In the genomic region with DNA sequence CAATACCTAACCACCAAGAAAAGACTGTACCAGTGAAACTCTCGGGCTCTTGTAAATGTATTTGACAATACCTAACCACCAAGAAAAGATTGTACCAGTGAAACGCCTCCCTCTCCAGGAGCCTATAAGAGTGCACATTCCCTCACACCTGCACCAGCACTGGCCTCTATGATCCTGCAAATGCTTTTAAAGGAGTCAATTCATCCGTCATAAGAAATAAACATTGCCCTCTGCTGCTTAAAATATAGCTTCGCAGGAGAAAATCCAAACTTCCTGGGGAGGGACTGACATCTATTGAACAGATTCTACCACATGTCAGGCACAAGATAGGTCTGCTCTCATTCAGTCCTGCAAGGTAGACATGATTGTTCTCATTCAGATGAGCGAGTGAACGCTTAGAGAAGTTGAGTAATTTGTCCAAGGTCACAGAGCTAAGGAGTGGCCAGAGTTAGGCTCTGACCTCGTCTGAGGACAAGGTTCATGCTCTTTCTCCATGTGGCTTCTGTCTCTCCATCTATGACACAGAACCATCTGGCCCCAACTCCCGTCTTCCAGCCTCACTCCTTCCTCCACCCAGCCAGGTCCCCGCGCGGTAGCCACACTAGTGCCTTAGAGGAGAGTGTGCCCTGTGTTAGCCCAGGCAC, we compare ENCODE assay signal across 8 cellular contexts. TPM values are rescaled to one million over a fixed set of nuclear protein-coding genes. Genes with fewer than 3 reads are reported as not detected.
DNase-seq lines count a peak whose midpoint lies in the region; ATAC-seq and TF ChIP-seq lines count a peak whose summit lies in the region.

No MANE protein-coding gene starts in this region.

- H3K4ac ChIP-seq in IMR-90 (ENCODE audit: low read depth, low read length), result peak overlapping the region; percentile 99

- H3K9me3 Mint-ChIP-seq in Caco-2 (ENCODE audit: unreplicated experiment), result no peaks in the 10 kb centered on the region

- in situ Hi-C loops in IMR-90 (cut with MboI; ENCODE audit: low sequenced_read_pairs), result no loop called here

- peaks cover 14% of the 10 kb centered on the region for H3K4me1 ChIP-seq in Caco-2
- H3K4me1 ChIP-seq in IMR-90 (ENCODE audit: control insufficient read depth, insufficient read depth, low read length), result peaks cover 49% of the 10 kb centered on the region

- peak overlapping the region; percentile 75 for H3K56ac ChIP-seq in IMR-90 (ENCODE audit: extremely low read depth, insufficient read depth, low read length)

- H3K4me3 ChIP-seq in Caco-2 (ENCODE audit: low read depth, low read length) (no peak overlapping the region), IMR-90 (ENCODE audit: insufficient read depth, low read depth, low read length) (no peak overlapping the region), neural cell (ENCODE audit: low read length) (no peak overlapping the region)

- peak overlapping the region; percentile 41; the same call in 1 of the 2 replicates for H3K9ac ChIP-seq in IMR-90 (ENCODE audit: low read depth, low read length)
- H3K9ac ChIP-seq in neural cell (ENCODE audit: low read length), result no peak overlapping the region

- H4K20me1 ChIP-seq in IMR-90 (ENCODE audit: insufficient read depth, low read length), result no peaks in the 10 kb centered on the region; the same call in 1 of the 2 replicates
- H4K20me1 ChIP-seq in neural cell (ENCODE audit: insufficient read depth), result no peaks in the 10 kb centered on the region

- TF ChIP-seq CTCF in Caco-2 (IDR thresholded peaks at IDR 0.05; ENCODE audit: insufficient read depth in 1 of 2, low read depth in 1 of 2, low read length in 1 of 2, severe bottlenecking in 1 of 2, unreplicated experiment in 1 of 2) (peak; percentile 43 to 48), IMR-90 (conservative IDR thresholded peaks at IDR 0.05; ENCODE audit: low read depth, low read length) (peak; percentile 71), RWPE1 (conservative IDR thresholded peaks at IDR 0.05; ENCODE audit: low read depth) (peak; percentile 56), neural cell (IDR thresholded peaks at IDR 0.05; ENCODE audit: poor library complexity, severe bottlenecking) (peak; percentile 52)

- ATAC-seq in IMR-90 (ENCODE audit: low read depth) (peak; percentile 10), esophagus mucosa (peak; percentile 53), GM18907 (IDR thresholded peaks at IDR 0.05; ENCODE audit: unreplicated experiment) (no peak), GM18867 (IDR thresholded peaks at IDR 0.05; ENCODE audit: unreplicated experiment) (no peak)

- dilution Hi-C loops in IMR-90 (cut with HindIII; ENCODE audit: low sequenced_read_pairs, unreplicated experiment), result no loop called here

- TF ChIP-seq POLR2A in IMR-90 (IDR thresholded peaks at IDR 0.05; ENCODE audit: low read depth, low read length), result no peak

- CTCF ChIA-PET in Caco-2 (lab: Charles Lee) (interaction anchor here (0.6 to 0.9 kb wide), 4 partner anchors 12 to 916 kb away, joined by 3 to 8 read pairs (median 3); no protein-coding TSS in a partner anchor), IMR-90 (lab: Yijun Ruan, JAX) (interaction anchor here (0.7 to 2.0 kb wide), 6 partner anchors 11 to 221 kb away, joined by 3 to 6 read pairs (median 3); no protein-coding TSS in a partner anchor), RWPE1 (lab: Yijun Ruan, JAX) (interaction anchor here (0.6 to 1.2 kb wide), 9 partner anchors 12 to 371 kb away, joined by 3 to 7 read pairs (median 3); no protein-coding TSS in a partner anchor)

- H3K4me1 Mint-ChIP-seq in Caco-2 (ENCODE audit: low read depth, unreplicated experiment), result peaks cover 10% of the 10 kb centered on the region

- no peak overlapping the region for H3K4me3 Mint-ChIP-seq in Caco-2 (ENCODE audit: unreplicated experiment)

- no peak for TF ChIP-seq EP300 in neural cell (conservative IDR thresholded peaks at IDR 0.05; ENCODE audit: poor library complexity, severe bottlenecking)

- peaks cover 24 to 83% of the 10 kb centered on the region in 2 experiments for H3K79me1 ChIP-seq in IMR-90 (ENCODE audit: low read depth in 1 of 2, low read length in 2 of 2)

- H3K27me3 ChIP-seq in Caco-2 (replicated peaks; ENCODE audit: control insufficient read depth, insufficient read depth, low read length) (no peaks in the 10 kb centered on the region), IMR-90 (ENCODE audit: control insufficient read depth, insufficient read depth, low read length) (no peaks in the 10 kb centered on the region), neural cell (ENCODE audit: insufficient read depth, low read depth, low read length) (no peaks in the 10 kb centered on the region)

- H2BK20ac ChIP-seq in IMR-90 (ENCODE audit: low read depth, low read length), result peak overlapping the region; percentile 100

- no peaks in the 10 kb centered on the region for H3F3A ChIP-seq in neural cell (ENCODE audit: insufficient read depth, low read length, poor library complexity, severe bottlenecking)

- intact Hi-C loops in Caco-2 (cut with micrococcal nuclease; ENCODE audit: unreplicated experiment) (loop anchor here (1.0 to 2.0 kb wide), 2 partner anchors 106 to 220 kb away; no protein-coding TSS in a partner anchor), IMR-90 (cut with micrococcal nuclease) (loop anchor here (2.0 kb wide), 2 partner anchors 176 to 244 kb away; no protein-coding TSS in a partner anchor)

- peak overlapping the region; percentile 98 for H4K91ac ChIP-seq in IMR-90 (ENCODE audit: insufficient read depth, low read depth, low read length)

- H3K9me1 ChIP-seq in IMR-90 (ENCODE audit: insufficient read depth, low read length), result peaks cover 57% of the 10 kb centered on the region

- POLR2A ChIA-PET in Caco-2 (lab: Charles Lee), result interaction anchor here (0.6 kb wide), 1 partner anchor 222 kb away, joined by 3 read pairs; no protein-coding TSS in a partner anchor
- POLR2A ChIA-PET in IMR-90 (lab: Charles Lee; ENCODE audit: unreplicated experiment), result no interaction called here
- POLR2A ChIA-PET in RWPE1 (lab: Yijun Ruan, JAX; ENCODE audit: low non-redundant PET), result no interaction called here

- no peaks in the 10 kb centered on the region for H3K36me3 Mint-ChIP-seq in Caco-2 (ENCODE audit: insufficient read depth, unreplicated experiment)

- H3K14ac ChIP-seq in IMR-90 (replicated peaks; ENCODE audit: low read depth, low read length), result peak overlapping the region; percentile 98

- peak overlapping the region; percentile 72 to 100 for H4K8ac ChIP-seq in IMR-90 (ENCODE audit: low read depth in 2 of 2, low read length in 2 of 2)

- H3K79me2 ChIP-seq in neural cell (replicated peaks; ENCODE audit: insufficient read depth, low read length), result no peaks in the 10 kb centered on the region

- peak overlapping the region; percentile 93 for H3K23ac ChIP-seq in IMR-90 (ENCODE audit: low read depth, low read length)

- peak; percentile 77 for TF ChIP-seq RAD21 in IMR-90 (IDR thresholded peaks at IDR 0.05; ENCODE audit: low read length)
- peak; percentile 53 for TF ChIP-seq RAD21 in neural cell (conservative IDR thresholded peaks at IDR 0.05)

- peak; percentile 42 to 50 for DNase-seq in Caco-2
- DNase-seq in IMR-90, result peak; percentile 88
- peak; percentile 70 for DNase-seq in RWPE1 (ENCODE audit: low spot score)
- no peak for DNase-seq in stimulated activated CD4-positive, alpha-beta T cell treated with anti-CD3 and anti-CD28 coated beads, Interleukin-15, amount 100 ng/mL, for 24 hours

- peak overlapping the region; percentile 93 for H4K5ac ChIP-seq in IMR-90 (ENCODE audit: low read depth, low read length)

- peak overlapping the region; percentile 60 for H2AFZ ChIP-seq in IMR-90 (replicated peaks; ENCODE audit: low read length, poor library complexity)
- H2AFZ ChIP-seq in neural cell (ENCODE audit: low read depth, low read length), result no peak overlapping the region

- H3K18ac ChIP-seq in IMR-90 (ENCODE audit: low read depth, low read length), result peak overlapping the region; percentile 94

- H3K9me3 ChIP-seq in Caco-2 (no peaks in the 10 kb centered on the region), IMR-90 (ENCODE audit: control insufficient read depth, insufficient read depth, low read length) (no peaks in the 10 kb centered on the region), neural cell (ENCODE audit: low read length) (no peaks in the 10 kb centered on the region)

- H3K27me3 Mint-ChIP-seq in Caco-2 (ENCODE audit: insufficient read depth, unreplicated experiment), result no peaks in the 10 kb centered on the region

- H2BK120ac ChIP-seq in IMR-90 (ENCODE audit: low read depth, low read length), result peak overlapping the region; percentile 99

- H2BK5ac ChIP-seq in IMR-90 (ENCODE audit: low read depth, low read length, poor library complexity, severe bottlenecking), result peak overlapping the region; percentile 100

- H3K27ac Mint-ChIP-seq in Caco-2 (ENCODE audit: unreplicated experiment), result no peak overlapping the region

- H3K36me3 ChIP-seq in Caco-2 (ENCODE audit: control insufficient read depth, insufficient read depth, low read length) (no peaks in the 10 kb centered on the region), IMR-90 (ENCODE audit: control insufficient read depth, insufficient read depth, low read length) (no peaks in the 10 kb centered on the region), neural cell (ENCODE audit: insufficient read depth, low read length) (no peaks in the 10 kb centered on the region)

- H3K27ac ChIP-seq in IMR-90 (ENCODE audit: insufficient read depth, low read length) (peak overlapping the region; percentile 72), RWPE1 (peak overlapping the region; percentile 42), neural cell (ENCODE audit: low read length) (no peak overlapping the region)

- H2BK15ac ChIP-seq in IMR-90 (ENCODE audit: low read depth, low read length), result peak overlapping the region; percentile 95

- peak overlapping the region; percentile 96 for H2AK5ac ChIP-seq in IMR-90 (ENCODE audit: low read depth, low read length)

- no CpG with 5 or more reads among the region's 11 CpGs for WGBS in IMR-90 (ENCODE audit: extremely low coverage in 2 of 2, insufficient read length in 1 of 2), 2 experiments

- H3K9me2 ChIP-seq in neural cell (ENCODE audit: insufficient read depth, low read length), result no peaks in the 10 kb centered on the region

- BruUV-seq in Caco-2 (replicated peaks; lab: Mats Ljungman, UMichigan) (no TSS peak), IMR-90 (replicated peaks; lab: Mats Ljungman, UMichigan) (no TSS peak)

- peak overlapping the region; percentile 96 for H2AK9ac ChIP-seq in IMR-90 (replicated peaks; ENCODE audit: low read depth, low read length, poor library complexity)

- H3K4me2 ChIP-seq in IMR-90 (ENCODE audit: low read depth, low read length) (no peak overlapping the region), neural cell (ENCODE audit: low read length) (no peak overlapping the region)

TF ChIP-seq in IMR-90, 13 proteins besides CTCF, POLR2A, EP300 and RAD21 (continues in another document):
- TF ChIP-seq FOS (IDR thresholded peaks at IDR 0.05; ENCODE audit: low read depth, low read length), result no peak

TF ChIP-seq in neural cell, 6 proteins besides CTCF, POLR2A, EP300 and RAD21 (continues in another document):
- no peak for TF ChIP-seq TAF1 (IDR thresholded peaks at IDR 0.05; ENCODE audit: low read depth)
- peak; percentile 52 for TF ChIP-seq SMC3 (conservative IDR thresholded peaks at IDR 0.05; ENCODE audit: poor library complexity)

RNA-seq across cellular contexts. Expression of a gene that starts 38.7 kb away (rescaled TPM):
- total RNA-seq in Caco-2 (2022) (142 and 156 TPM in 2 replicates), IMR-90 (2012; rRNA removed) (177 and 219 TPM in 2 replicates), esophagus mucosa (53.3 TPM)
- polyA plus RNA-seq in IMR-90 (2012; rRNA removed) (127 and 145 TPM in 2 replicates), neural cell (78.8 and 84.0 TPM in 2 replicates)
- polyA plus RNA-seq in IMR-90 (2012; cell fraction: cytosol; rRNA removed), result 51.2 and 117 TPM in 2 replicates
- 56.9 and 86.4 TPM in 2 replicates for polyA plus RNA-seq in IMR-90 (2012; cell fraction: nucleus; rRNA removed; ENCODE audit: low replicate concordance)
- 77.2 and 86.6 TPM in 2 replicates for polyA minus RNA-seq in neural cell

Comparison
In these comparisons a context has a peak if more than half of its experiments do, and no peak if none do; other contexts are left out.
1. ATAC-seq: peak in IMR-90 (single experiment) and esophagus mucosa (single experiment); none in GM18907 (single experiment) and GM18867 (single experiment).
2. Peak in every context shown above with its lines, with median percentiles within 50 percentile points of each other: CTCF ChIP-seq.